In genomic region chr5:75185763-75186162, GRCh38 we compare ENCODE assay signal across 21 cellular contexts.
"Had no signal": no experiment of that assay in that cellular context is flagged by ENCODE, and none has a peak within 500 bp of the region (broad histone marks: within the 10 kb centered on the region; RNA-seq: fewer than 3 reads in every experiment).

No MANE protein-coding gene starts in this region.

- ATAC-seq: activated T-cell treated with anti-CD3 and anti-CD28 coated beads, Interleukin-2, amount 50 U/mL, for 72 hours; T-helper 17 cell; WTC11 had no signal

- DNase-seq: activated CD4-positive, alpha-beta memory T cell treated with anti-CD3 and anti-CD28 coated beads for 36 hours; activated CD4-positive, alpha-beta T cell treated with anti-CD3 and anti-CD28 coated beads, Interleukin-2, amount 10 ng/mL, durations not matched to agents 7 days and 5 days; activated CD8-positive, alpha-beta memory T cell treated with anti-CD3 and anti-CD28 coated beads, Interleukin-2, amount 50 U/mL, for 4 hours; activated gamma-delta T cell treated with Interleukin-2 at 50 U/mL for 16 hours; activated T-cell treated with anti-CD3 and anti-CD28 coated beads, Interleukin-2, amount 50 U/mL, for 72 hours; aorta; central memory CD4-positive, alpha-beta T cell; MM.1S; NCI-H1417; NCI-H1930; NCI-H2171; NCI-H2227 treated with DMSO at 0.1 percent for 48 hours; NCI-H446 treated with DMSO at 0.1 percent for 48 hours; NCI-H524 treated with DMSO at 0.1 percent for 48 hours; NCI-H82; Peyer's patch; SHP77 treated with DMSO at 0.1 percent for 48 hours; T-helper 17 cell; T-helper 9 cell had no signal

- H3K27me3 ChIP-seq: breast epithelium, Peyer's patch had no signal

- H3K36me3 ChIP-seq: breast epithelium, Peyer's patch had no signal

- H3K4me3 ChIP-seq: breast epithelium, Peyer's patch had no signal
